ENCODE assay signal across 11 cellular contexts in genomic region chr7:69403169-69403568, GRCh38.
DNase-seq lines count a peak whose midpoint lies in the region; ATAC-seq and TF ChIP-seq lines count a peak whose summit lies in the region.
"Had no signal": no experiment of that assay in that cellular context is flagged by ENCODE, and none has a peak within 500 bp of the region (broad histone marks: within the 10 kb centered on the region; RNA-seq: fewer than 3 reads in every experiment).

No MANE protein-coding gene starts in this region.

- H3K4me3 ChIP-seq in upper lobe of right lung: no peak overlapping the region

- no peak overlapping the region for H3K27ac ChIP-seq in upper lobe of right lung

- ATAC-seq in Right ventricle myocardium inferior (peak; percentile 50), left ventricle myocardium superior (no peak), upper lobe of right lung (peak; percentile 59)
- ATAC-seq in stimulated activated naive CD8-positive, alpha-beta T cell treated with anti-CD3 and anti-CD28 coated beads, Interleukin-15, Interleukin-2, amounts not matched to agents 100 U/mL and 50 U/mL, for 24 hours: no peak
- ATAC-seq: stimulated activated memory B cell treated with anti-CD40 and anti-IgM and Interleukin-4, amounts not matched to agents 10 μg/mL and 1 μg/mL and 100 μg/mL, for 72 hours had no signal

- H3K36me3 ChIP-seq in upper lobe of right lung: no peaks in the 10 kb centered on the region

- H3K9me3 ChIP-seq in upper lobe of right lung: no peaks in the 10 kb centered on the region

- DNase-seq in Right ventricle myocardium inferior (ENCODE audit: missing footprints) (no peak), left ventricle myocardium superior (no peak), NCI-H460 (ENCODE audit: extremely low read depth, low read depth) (peak; percentile 29), germinal center (ENCODE audit: low spot score) (peak; percentile 19), upper lobe of right lung (no peak), superior temporal gyrus (ENCODE audit: extremely low spot score) (no peak)
- no peak for DNase-seq in stimulated activated naive CD8-positive, alpha-beta T cell treated with anti-CD3 and anti-CD28 coated beads, Interleukin-15, Interleukin-2, amounts not matched to agents 100 U/mL and 50 U/mL, for 24 hours
- DNase-seq in stimulated activated CD4-positive, alpha-beta T cell treated with anti-CD3 and anti-CD28 coated beads, Interleukin-15, amount 100 ng/mL, for 24 hours: no peak
- DNase-seq: activated CD4-positive, alpha-beta T cell treated with anti-CD3 and anti-CD28 coated beads, Interleukin-2, amount 50 U/mL, for 4 hours; HFFc6 had no signal

- intact Hi-C loops in Right ventricle myocardium inferior (cut with DNase I): no loop called here
- intact Hi-C loops in left ventricle myocardium superior (cut with micrococcal nuclease): no loop called here
- intact Hi-C loops in upper lobe of right lung (cut with DNase I): no loop called here

- no peaks in the 10 kb centered on the region for H3K27me3 ChIP-seq in upper lobe of right lung

- peak; percentile 15 for TF ChIP-seq CTCF in upper lobe of right lung (IDR thresholded peaks at IDR 0.05)

- no peaks in the 10 kb centered on the region for H3K4me1 ChIP-seq in upper lobe of right lung

Comparison
In these comparisons a context has a peak if more than half of its experiments do, and no peak if none do; other contexts are left out.
1. ATAC-seq: peak in Right ventricle myocardium inferior (single experiment) and upper lobe of right lung (single experiment); none in left ventricle myocardium superior (single experiment) and stimulated activated naive CD8-positive, alpha-beta T cell treated with anti-CD3 and anti-CD28 coated beads, Interleukin-15, Interleukin-2, amounts not matched to agents 100 U/mL and 50 U/mL, for 24 hours (single experiment).
2. DNase-seq: peak in NCI-H460 (single experiment) and germinal center (single experiment); none in Right ventricle myocardium inferior (single experiment), left ventricle myocardium superior (single experiment), upper lobe of right lung (single experiment), stimulated activated naive CD8-positive, alpha-beta T cell treated with anti-CD3 and anti-CD28 coated beads, Interleukin-15, Interleukin-2, amounts not matched to agents 100 U/mL and 50 U/mL, for 24 hours (single experiment), stimulated activated CD4-positive, alpha-beta T cell treated with anti-CD3 and anti-CD28 coated beads, Interleukin-15, amount 100 ng/mL, for 24 hours (single experiment) and superior temporal gyrus (single experiment).